In the genomic region with DNA sequence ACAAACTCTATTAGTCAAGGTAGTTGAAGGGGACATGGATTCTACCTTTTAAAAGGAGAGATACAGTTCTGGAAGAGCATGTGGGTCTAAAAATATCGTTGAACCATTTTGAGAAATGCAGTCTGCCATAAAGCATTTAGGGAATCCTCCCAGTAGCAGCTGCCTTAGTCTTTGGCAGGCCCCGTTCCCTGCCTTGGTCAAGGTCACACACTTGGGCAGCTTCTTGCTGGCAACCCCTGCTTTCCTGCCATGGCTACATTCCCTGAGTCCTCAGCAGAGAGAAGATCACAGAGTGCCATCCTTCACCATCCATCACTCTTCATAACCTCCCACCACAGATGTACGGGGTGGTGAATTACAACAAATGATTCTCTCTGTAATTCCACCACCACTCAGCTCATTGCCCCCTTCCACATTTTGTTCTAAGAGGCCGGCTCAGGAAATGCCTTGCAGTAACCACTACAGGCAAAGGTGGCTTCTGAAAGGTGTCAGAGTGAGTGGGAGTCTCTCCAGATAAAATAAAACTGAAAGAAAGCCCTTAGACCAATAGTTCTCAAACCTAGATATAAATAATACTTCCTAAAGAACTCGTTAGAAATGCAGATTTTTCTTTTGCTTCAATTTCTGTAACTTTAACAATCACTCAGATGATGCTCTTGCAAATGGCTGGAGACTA, we compare ENCODE assay signal across 23 cellular contexts.
DNase-seq lines count a peak whose midpoint lies in the region; ATAC-seq, FAIRE-seq and TF ChIP-seq lines count a peak whose summit lies in the region.
"Had no signal": no experiment of that assay in that cellular context is flagged by ENCODE, and none has a peak within 500 bp of the region (broad histone marks: within the 10 kb centered on the region; RNA-seq: fewer than 3 reads in every experiment).

No MANE protein-coding gene starts in this region.

- H3K4me3 ChIP-seq in H1 (ENCODE audit: extremely low read depth in 1 of 4, insufficient read depth in 2 of 4, low read depth in 3 of 4, low read length in 4 of 4) = no peak overlapping the region
- no peak overlapping the region for H3K4me3 ChIP-seq in stomach
- no peak overlapping the region for H3K4me3 ChIP-seq in naive thymus-derived CD4-positive, alpha-beta T cell (ENCODE audit: low read length)
- H3K4me3 ChIP-seq: BLaER1 had no signal

- H3K4me3 Mint-ChIP-seq in naive thymus-derived CD4-positive, alpha-beta T cell = no peak overlapping the region
- H3K4me3 Mint-ChIP-seq: CD8-positive, alpha-beta T cell had no signal

- peaks cover 0 to 12% (median 7%) of the 10 kb centered on the region in 7 donors for H3K4me1 Mint-ChIP-seq in naive thymus-derived CD4-positive, alpha-beta T cell

- TF ChIP-seq CTCF in GM10248 (IDR thresholded peaks at IDR 0.05; ENCODE audit: control extremely low read depth, extremely low read depth, low read depth, missing control alignments) (no peak), H1 (IDR thresholded peaks at IDR 0.05; ENCODE audit: control extremely low read depth in 1 of 3, insufficient read depth in 1 of 3, low read depth in 1 of 3, low read length in 3 of 3) (no peak), stomach (IDR thresholded peaks at IDR 0.05) (no peak)

- POLR2A ChIA-PET in GM10248 (lab: Yijun Ruan, JAX) (no interaction called here), H1 (lab: Charles Lee; ENCODE audit: partially characterized antibody) (no interaction called here)
- POLR2A ChIA-PET in naive thymus-derived CD4-positive, alpha-beta T cell (lab: Charles Lee) = no interaction called here

- H3K9ac ChIP-seq in H1 (replicated peaks in 1 of 4; ENCODE audit: extremely low read depth in 1 of 4, low read depth in 3 of 4, low read length in 3 of 4) = no peak overlapping the region
- H3K9ac ChIP-seq: BLaER1 had no signal

- H3K36me3 ChIP-seq in H1 (ENCODE audit: control insufficient read depth in 2 of 4, insufficient read depth in 4 of 4, low read length in 3 of 4) (no peaks in the 10 kb centered on the region; a peak in 1 of 8 replicates), stomach (no peaks in the 10 kb centered on the region)
- H3K36me3 ChIP-seq in naive thymus-derived CD4-positive, alpha-beta T cell (ENCODE audit: control insufficient read depth in 2 of 3, insufficient read depth in 3 of 3, low read length in 3 of 3) = no peaks in the 10 kb centered on the region

- H3K23ac ChIP-seq in H1 (ENCODE audit: insufficient read length) = no peak overlapping the region

- H3K27me3 Mint-ChIP-seq in naive thymus-derived CD4-positive, alpha-beta T cell = peaks cover 6 to 8% (median 6%) of the 10 kb centered on the region in 5 donors

- no peak overlapping the region for H3K4ac ChIP-seq in H1 (replicated peaks; ENCODE audit: insufficient read length, low read depth, low read length)

- H3K79me1 ChIP-seq in H1 (ENCODE audit: low read depth, low read length) = no peaks in the 10 kb centered on the region

- H3K23me2 ChIP-seq in H1 (ENCODE audit: low read depth, low read length) = no peaks in the 10 kb centered on the region; the same call in 1 of the 2 replicates

- H4K8ac ChIP-seq in H1 (ENCODE audit: extremely low read depth, insufficient read depth, low read length) = no peak overlapping the region

- H3K4me2 ChIP-seq in H1 (ENCODE audit: insufficient read depth in 1 of 2, low read depth in 2 of 2, low read length in 2 of 2) = no peak overlapping the region
- H3K4me2 ChIP-seq: BLaER1 had no signal

- H2BK120ac ChIP-seq in H1 (replicated peaks; ENCODE audit: low read depth, low read length) = no peak overlapping the region

- no peak overlapping the region for H3K14ac ChIP-seq in H1 (ENCODE audit: insufficient read length)

- no peak overlapping the region for H2BK20ac ChIP-seq in H1 (ENCODE audit: low read length)

- H3K27me3 ChIP-seq in H1 (replicated peaks in 1 of 4; ENCODE audit: control insufficient read depth in 3 of 4, extremely low read depth in 1 of 4, insufficient read depth in 3 of 4, low read length in 3 of 4) = no peaks in the 10 kb centered on the region
- H3K27me3 ChIP-seq in stomach = no peaks in the 10 kb centered on the region
- no peaks in the 10 kb centered on the region for H3K27me3 ChIP-seq in naive thymus-derived CD4-positive, alpha-beta T cell (ENCODE audit: control insufficient read depth in 2 of 2, insufficient read depth in 2 of 2, low read length in 2 of 2)
- H3K27me3 ChIP-seq: BLaER1 had no signal

- no peak overlapping the region for H3K27ac Mint-ChIP-seq in naive thymus-derived CD4-positive, alpha-beta T cell
- H3K27ac Mint-ChIP-seq: CD8-positive, alpha-beta T cell had no signal

- no peak for TF ChIP-seq RAD21 in H1 (IDR thresholded peaks at IDR 0.05 in 1 of 2, conservative IDR thresholded peaks at IDR 0.05 in 1 of 2; ENCODE audit: low read depth in 2 of 2, low read length in 2 of 2)

- no peak for TF ChIP-seq POLR2A in H1 (IDR thresholded peaks at IDR 0.05; ENCODE audit: control extremely low read depth in 1 of 2, low read depth in 2 of 2, low read length in 2 of 2)
- no peak for TF ChIP-seq POLR2A in stomach (IDR thresholded peaks at IDR 0.05)

- no peaks in the 10 kb centered on the region for H3K79me2 ChIP-seq in H1 (ENCODE audit: control insufficient read depth in 1 of 2, insufficient read depth in 2 of 2, low read length in 2 of 2)

- peak; percentile 44 for ATAC-seq in GM19463 (IDR thresholded peaks at IDR 0.05; ENCODE audit: unreplicated experiment)
- ATAC-seq in naive thymus-derived CD4-positive, alpha-beta T cell = no peak
- ATAC-seq: CD8-positive, alpha-beta T cell; Panc1; SK-N-SH treated with all-trans-retinoic acid at 6 μM for 48 hours had no signal

- H3K36me3 Mint-ChIP-seq in naive thymus-derived CD4-positive, alpha-beta T cell = no peaks in the 10 kb centered on the region
- H3K36me3 Mint-ChIP-seq: CD8-positive, alpha-beta T cell had no signal

- H4K5ac ChIP-seq in H1 (ENCODE audit: insufficient read length, low read depth, low read length) = no peak overlapping the region

- no peak overlapping the region for H3K27ac ChIP-seq in H1 (ENCODE audit: low read depth, low read length)
- H3K27ac ChIP-seq in stomach = no peak overlapping the region
- H3K27ac ChIP-seq in naive thymus-derived CD4-positive, alpha-beta T cell (ENCODE audit: low read depth, low read length) = no peak overlapping the region
- H3K27ac ChIP-seq: BLaER1 had no signal

- DNase-seq in GM10248 (ENCODE audit: extremely low spot score) (peak; percentile 43), H1 (ENCODE audit: low read depth in 1 of 2, low spot score in 2 of 2) (peak in 1 of 2 experiments; percentile 22), myocyte (ENCODE audit: low read depth) (peak; percentile 96), HTR-8/SVneo (ENCODE audit: insufficient read length, low spot score) (no peak), stomach (no peak), iPS-NIHi11 (ENCODE audit: low spot score) (no peak)
- no peak for DNase-seq in naive thymus-derived CD4-positive, alpha-beta T cell
- DNase-seq: CD8-positive, alpha-beta T cell; DMS79; HCEC 1CT; KG1; NCI-H1048; NCI-H1436 treated with DMSO at 0.1 percent for 48 hours; NCI-H2029 treated with DMSO at 0.1 percent for 48 hours; NCI-H2171 treated with DMSO at 0.1 percent for 48 hours; NCI-H82; SHP77 had no signal

- no peak overlapping the region for H3K18ac ChIP-seq in H1 (ENCODE audit: extremely low read depth, low read length)

- FAIRE-seq in H1 (lab: Jason Lieb, UNC) (no peak), HTR-8/SVneo (lab: Jason Lieb, UNC) (no peak)
- FAIRE-seq: A204.1, G401.6 had no signal

- CTCF ChIA-PET in GM10248 (lab: Yijun Ruan, JAX) (interaction anchor here (1.4 to 5.4 kb wide), 4 partner anchors 11 to 200 kb away, joined by 3 to 24 read pairs (median 5); no protein-coding TSS in a partner anchor), H1 (lab: Charles Lee; ENCODE audit: partially characterized antibody) (interaction anchor here (1.3 to 2.0 kb wide), 4 partner anchors 9 to 59 kb away, joined by 3 to 5 read pairs (median 4); no protein-coding TSS in a partner anchor)
- CTCF ChIA-PET in naive thymus-derived CD4-positive, alpha-beta T cell (lab: Charles Lee) = no interaction called here

- no peak overlapping the region for H2AK5ac ChIP-seq in H1 (ENCODE audit: low read depth, low read length)

- WGBS in H1 (ENCODE audit: extremely low coverage in 1 of 2, insufficient coverage in 1 of 2, insufficient read length in 1 of 2, insufficient replicate concordance in 2 of 2, low coverage in 1 of 2, low lambda C conversion rate in 2 of 2, missing lambda C conversion rate in 1 of 2), 2 experiments = 91% methylated on average over 5 of the region's 5 CpGs; no CpG with 5 or more reads in 1 of the 2 experiments
- WGBS in stomach, 5 donors = 68 to 80% (median 78%) methylated on average over 5 of the region's 5 CpGs

- H2BK15ac ChIP-seq in H1 (ENCODE audit: low read length) = no peak overlapping the region

- H3K4me1 ChIP-seq in H1 (replicated peaks in 1 of 4; ENCODE audit: control insufficient read depth in 3 of 4, insufficient read depth in 4 of 4, low read length in 3 of 4) (peaks cover 3 to 13% (median 8%) of the 10 kb centered on the region in 4 experiments; a peak in 5 of 7 replicates), stomach (peaks cover 0 to 20% (median 0%) of the 10 kb centered on the region in 4 donors)
- no peaks in the 10 kb centered on the region for H3K4me1 ChIP-seq in naive thymus-derived CD4-positive, alpha-beta T cell (ENCODE audit: control insufficient read depth in 2 of 2, insufficient read depth in 2 of 2, low read length in 2 of 2)
- H3K4me1 ChIP-seq: BLaER1 had no signal

- TF ChIP-seq EP300 in H1 (IDR thresholded peaks at IDR 0.05; ENCODE audit: borderline replicate concordance in 1 of 2, low read depth in 2 of 2, low read length in 2 of 2) (no peak), stomach (IDR thresholded peaks at IDR 0.05) (no peak)

- H3K56ac ChIP-seq in H1 (replicated peaks; ENCODE audit: insufficient read length, low read depth, low read length) = no peak overlapping the region

- H4K20me1 ChIP-seq in H1 (replicated peaks in 1 of 2; ENCODE audit: control insufficient read depth in 1 of 2, insufficient read depth in 2 of 2, low read length in 2 of 2) = no peaks in the 10 kb centered on the region
- H4K20me1 ChIP-seq: BLaER1 had no signal

- no peaks in the 10 kb centered on the region for H3K9me3 Mint-ChIP-seq in naive thymus-derived CD4-positive, alpha-beta T cell
- H3K9me3 Mint-ChIP-seq: CD8-positive, alpha-beta T cell had no signal

- intact Hi-C loops in stomach (cut with DNase I; ENCODE audit: low total_unique reads) = no loop called here
- intact Hi-C loops in naive thymus-derived CD4-positive, alpha-beta T cell (cut with micrococcal nuclease) = no loop called here

- no peak overlapping the region for H2BK5ac ChIP-seq in H1 (ENCODE audit: low read depth, low read length)

- H4K91ac ChIP-seq in H1 (replicated peaks; ENCODE audit: insufficient read length, low read length) = peak overlapping the region; percentile 38

- no peak overlapping the region for H2BK12ac ChIP-seq in H1 (ENCODE audit: low read depth, low read length)

- H2AFZ ChIP-seq in H1 (ENCODE audit: low read length) = no peak overlapping the region

- no peaks in the 10 kb centered on the region for H3K9me3 ChIP-seq in H1 (ENCODE audit: insufficient read depth in 2 of 2, low read depth in 1 of 2, low read length in 1 of 2)
- no peaks in the 10 kb centered on the region for H3K9me3 ChIP-seq in stomach
- H3K9me3 ChIP-seq in naive thymus-derived CD4-positive, alpha-beta T cell (ENCODE audit: control insufficient read depth in 2 of 3, low read length in 3 of 3) = no peaks in the 10 kb centered on the region
- H3K9me3 ChIP-seq: BLaER1 had no signal

Comparison
In these comparisons a context has a peak if more than half of its experiments do, and no peak if none do; other contexts are left out.
1. DNase-seq: peak in GM10248 (single experiment) and myocyte (single experiment); none in HTR-8/SVneo (single experiment), stomach (single experiment), iPS-NIHi11 (single experiment) and naive thymus-derived CD4-positive, alpha-beta T cell (0 of 9).